18 cellular contexts compared by ENCODE assay signal in genomic region chr6:118744261-118744941, GRCh38.
DNase-seq lines count a peak whose midpoint lies in the region; ATAC-seq and TF ChIP-seq lines count a peak whose summit lies in the region.
"Had no signal": no experiment of that assay in that cellular context is flagged by ENCODE, and none has a peak within 500 bp of the region (broad histone marks: within the 10 kb centered on the region; RNA-seq: fewer than 3 reads in every experiment).

No MANE protein-coding gene starts in this region.

- H3K9me3 Mint-ChIP-seq in effector memory CD8-positive, alpha-beta T cell = no peaks in the 10 kb centered on the region
- no peaks in the 10 kb centered on the region for H3K9me3 Mint-ChIP-seq in activated CD8-positive, alpha-beta T cell treated with anti-CD3 and anti-CD28 coated beads, Interleukin-2, amount 10 ng/mL, durations not matched to agents 7 days and 5 days (ENCODE audit: insufficient read depth)

- no peak for ATAC-seq in GM19397 (IDR thresholded peaks at IDR 0.05; ENCODE audit: unreplicated experiment)
- ATAC-seq in effector memory CD8-positive, alpha-beta T cell (replicated peaks) = no peak
- ATAC-seq in activated CD8-positive, alpha-beta T cell treated with anti-CD3 and anti-CD28 coated beads, Interleukin-2, amount 10 ng/mL, durations not matched to agents 7 days and 5 days = no peak

- peaks cover 8 to 9% of the 10 kb centered on the region in 2 donors for H3K27me3 Mint-ChIP-seq in effector memory CD8-positive, alpha-beta T cell
- H3K27me3 Mint-ChIP-seq in activated CD8-positive, alpha-beta T cell treated with anti-CD3 and anti-CD28 coated beads, Interleukin-2, amount 10 ng/mL, durations not matched to agents 7 days and 5 days (ENCODE audit: low read depth) = no peaks in the 10 kb centered on the region
- H3K27me3 Mint-ChIP-seq: B cell had no signal

- H3K9me3 ChIP-seq in thyroid gland = no peaks in the 10 kb centered on the region
- H3K9me3 ChIP-seq: ascending aorta had no signal

- DNase-seq in AG10803 (ENCODE audit: low read depth) (peak; percentile 96), HS-27A (ENCODE audit: low read depth) (peak; percentile 98), amniotic epithelial cell (ENCODE audit: low read depth) (peak; percentile 32), kidney tubule cell (ENCODE audit: low spot score) (peak; percentile 80), thyroid gland (no peak)
- DNase-seq in effector memory CD8-positive, alpha-beta T cell = no peak
- DNase-seq in activated CD8-positive, alpha-beta T cell treated with anti-CD3 and anti-CD28 coated beads, Interleukin-2, amount 10 ng/mL, durations not matched to agents 7 days and 5 days = no peak
- DNase-seq: foreskin melanocyte; NCI-H1048; NCI-H524 treated with DMSO at 0.1 percent for 48 hours; occipital lobe; PC-9; stimulated activated naive CD4-positive, alpha-beta T cell treated with Interleukin-2 at 50 U/mL for 16 hours; SW 1271 had no signal

- H3K4me3 Mint-ChIP-seq in effector memory CD8-positive, alpha-beta T cell = no peak overlapping the region
- no peak overlapping the region for H3K4me3 Mint-ChIP-seq in activated CD8-positive, alpha-beta T cell treated with anti-CD3 and anti-CD28 coated beads, Interleukin-2, amount 10 ng/mL, durations not matched to agents 7 days and 5 days
- H3K4me3 Mint-ChIP-seq: B cell had no signal

- 79 to 87% methylated on average over 6 of the region's 6 CpGs for WGBS in thyroid gland, 2 donors

- TF ChIP-seq CTCF in AG10803 (conservative IDR thresholded peaks at IDR 0.05; ENCODE audit: low read length) = no peak
- TF ChIP-seq CTCF in thyroid gland (IDR thresholded peaks at IDR 0.05) = no peak

- peaks cover 6% of the 10 kb centered on the region for H3K36me3 Mint-ChIP-seq in effector memory CD8-positive, alpha-beta T cell (ENCODE audit: insufficient read depth)
- no peaks in the 10 kb centered on the region for H3K36me3 Mint-ChIP-seq in activated CD8-positive, alpha-beta T cell treated with anti-CD3 and anti-CD28 coated beads, Interleukin-2, amount 10 ng/mL, durations not matched to agents 7 days and 5 days (ENCODE audit: low read depth)

- no peak overlapping the region for H3K27ac ChIP-seq in thyroid gland
- H3K27ac ChIP-seq: ascending aorta, PC-9, VCaP had no signal

- intact Hi-C loops in thyroid gland (cut with DNase I) = no loop called here

- no peak for TF ChIP-seq POLR2A in thyroid gland (IDR thresholded peaks at IDR 0.05)

- POLR2A ChIA-PET in activated CD8-positive, alpha-beta T cell treated with anti-CD3 and anti-CD28 coated beads, Interleukin-2, amount 10 ng/mL, durations not matched to agents 7 days and 5 days (lab: Charles Lee) = interaction anchor here (0.6 kb wide), 1 partner anchor 161 kb away, joined by 3 read pairs; no protein-coding TSS in a partner anchor

- H3K4me1 ChIP-seq in thyroid gland = no peaks in the 10 kb centered on the region

- H3K27ac Mint-ChIP-seq in effector memory CD8-positive, alpha-beta T cell = no peak overlapping the region
- no peak overlapping the region for H3K27ac Mint-ChIP-seq in activated CD8-positive, alpha-beta T cell treated with anti-CD3 and anti-CD28 coated beads, Interleukin-2, amount 10 ng/mL, durations not matched to agents 7 days and 5 days
- H3K27ac Mint-ChIP-seq: B cell had no signal

- CTCF ChIA-PET in activated CD8-positive, alpha-beta T cell treated with anti-CD3 and anti-CD28 coated beads, Interleukin-2, amount 10 ng/mL, durations not matched to agents 7 days and 5 days (lab: Charles Lee) = interaction anchor here (1.1 kb wide), 1 partner anchor 10 kb away, joined by 3 read pairs; no protein-coding TSS in a partner anchor

- no peaks in the 10 kb centered on the region for H3K27me3 ChIP-seq in thyroid gland
- H3K27me3 ChIP-seq: ascending aorta had no signal

- peaks cover 5 to 6% of the 10 kb centered on the region in 2 donors for H3K4me1 Mint-ChIP-seq in effector memory CD8-positive, alpha-beta T cell (ENCODE audit: low read depth in 2 of 2)
- H3K4me1 Mint-ChIP-seq in activated CD8-positive, alpha-beta T cell treated with anti-CD3 and anti-CD28 coated beads, Interleukin-2, amount 10 ng/mL, durations not matched to agents 7 days and 5 days (ENCODE audit: low read depth) = peaks cover 25% of the 10 kb centered on the region

- H3K36me3 ChIP-seq in thyroid gland = no peaks in the 10 kb centered on the region
- H3K36me3 ChIP-seq: ascending aorta had no signal

- H3K4me3 ChIP-seq in AG10803 (ENCODE audit: low read length) = no peak overlapping the region
- no peak overlapping the region for H3K4me3 ChIP-seq in thyroid gland (replicated peaks in 1 of 3)
- H3K4me3 ChIP-seq: ascending aorta, PC-9 had no signal

Comparison
In these comparisons a context has a peak if more than half of its experiments do, and no peak if none do; other contexts are left out.
1. DNase-seq: peak in AG10803 (single experiment), HS-27A (single experiment), amniotic epithelial cell (single experiment) and kidney tubule cell (single experiment); none in effector memory CD8-positive, alpha-beta T cell (0 of 3), thyroid gland (0 of 2) and activated CD8-positive, alpha-beta T cell treated with anti-CD3 and anti-CD28 coated beads, Interleukin-2, amount 10 ng/mL, durations not matched to agents 7 days and 5 days (single experiment).